Comparison of ENCODE assay signal across 28 cellular contexts in the genomic region with DNA sequence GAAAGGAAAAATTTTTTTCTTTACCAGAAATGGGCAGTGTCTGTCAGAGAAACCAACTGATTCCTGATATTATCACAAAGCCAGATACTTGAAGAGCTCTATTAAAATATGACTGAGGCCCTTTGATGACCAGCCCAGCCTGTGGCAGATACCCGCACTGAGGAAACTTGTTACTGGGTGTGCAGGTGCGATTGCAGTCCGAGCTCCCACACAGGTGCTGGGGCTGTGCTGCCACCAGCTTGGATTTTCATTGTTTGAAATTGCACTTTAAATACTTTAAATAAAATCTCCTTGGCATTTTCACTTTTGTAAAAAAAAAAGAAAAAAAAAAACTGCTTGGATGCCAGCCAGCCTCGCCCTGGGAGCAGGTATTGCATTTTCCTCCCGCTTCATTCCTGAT. TPM values are rescaled to one million over a fixed set of nuclear protein-coding genes. Genes with fewer than 3 reads are reported as not detected.
DNase-seq lines count a peak whose midpoint lies in the region; ATAC-seq, FAIRE-seq and TF ChIP-seq lines count a peak whose summit lies in the region.
"Had no signal": no experiment of that assay in that cellular context is flagged by ENCODE, and none has a peak within 500 bp of the region (broad histone marks: within the 10 kb centered on the region; RNA-seq: fewer than 3 reads in every experiment).

No MANE protein-coding gene starts in this region.

- BruUV-seq in HepG2 (replicated peaks; lab: Mats Ljungman, UMichigan): no TSS peak

- POLR2A ChIA-PET in HepG2 (lab: Yijun Ruan, JAX): interaction anchor here (4.0 to 8.8 kb wide), 2 partner anchors 12 to 41 kb away, joined by 58 to 145 read pairs; no protein-coding TSS in a partner anchor

- no peak overlapping the region for H3K18ac ChIP-seq in mesendoderm (ENCODE audit: low read length)

- H3K36me3 ChIP-seq in pancreas (peaks cover 0 to 14% (median 0%) of the 10 kb centered on the region in 3 donors), mesendoderm (ENCODE audit: control insufficient read depth, insufficient read depth, low read length) (no peaks in the 10 kb centered on the region), HepG2 (replicated peaks in 1 of 2; ENCODE audit: control insufficient read depth in 1 of 2, insufficient read depth in 2 of 2, low read length in 2 of 2) (no peaks in the 10 kb centered on the region)

- no peaks in the 10 kb centered on the region for H4K20me1 ChIP-seq in HepG2 (ENCODE audit: insufficient read depth, low read length)

- no peak overlapping the region for H3K4ac ChIP-seq in mesendoderm (ENCODE audit: low read depth, low read length)

- CTCF ChIA-PET in HepG2 (lab: Yijun Ruan, JAX; ENCODE audit: low intra/inter-chr PET ratio, low total read pairs): no interaction called here

- in situ Hi-C loops in HepG2 (cut with HindIII; ENCODE audit: extremely low pct_ligation_motif_present, low pct_unique_long_range_greater_than_20kb): no loop called here

- peaks cover 61 to 64% (median 62%) of the 10 kb centered on the region in 3 donors for H3K4me1 ChIP-seq in pancreas
- no peaks in the 10 kb centered on the region for H3K4me1 ChIP-seq in mesendoderm (ENCODE audit: control insufficient read depth, low read depth, low read length)
- peaks cover 76% of the 10 kb centered on the region for H3K4me1 ChIP-seq in HepG2 (ENCODE audit: insufficient read depth, low read length)

- H3K9ac ChIP-seq in mesendoderm (ENCODE audit: low read length) (no peak overlapping the region), HepG2 (ENCODE audit: insufficient read depth, low read depth, low read length) (no peak overlapping the region)

- TF ChIP-seq EP300 in HepG2 (IDR thresholded peaks at IDR 0.05; ENCODE audit: low read depth in 2 of 2, low read length in 2 of 2): no peak
- TF ChIP-seq EP300 in HepG2 (CRISPR knock-in tag; IDR thresholded peaks at IDR 0.05; ENCODE audit: borderline replicate concordance): no peak

- H3K4me3 ChIP-seq in pancreas (no peak overlapping the region), mesendoderm (ENCODE audit: low read length) (no peak overlapping the region), dorsolateral prefrontal cortex (no peak overlapping the region), HepG2 (replicated peaks in 1 of 3; ENCODE audit: insufficient read depth in 1 of 3, low read depth in 2 of 3, low read length in 3 of 3) (no peak overlapping the region)
- H3K4me3 ChIP-seq: lung had no signal

- no peak for FAIRE-seq in pancreas (lab: Jason Lieb, UNC)
- no peak for FAIRE-seq in HepG2 (lab: Jason Lieb, UNC)
- FAIRE-seq: urothelium cell line had no signal

- H3K27me3 ChIP-seq in pancreas (no peaks in the 10 kb centered on the region), mesendoderm (ENCODE audit: insufficient read depth, low read length, poor library complexity) (no peaks in the 10 kb centered on the region), dorsolateral prefrontal cortex (no peaks in the 10 kb centered on the region), HepG2 (ENCODE audit: control insufficient read depth in 1 of 2, insufficient read depth in 2 of 2, low read length in 2 of 2) (no peaks in the 10 kb centered on the region)

- H3K79me2 ChIP-seq in mesendoderm (ENCODE audit: control insufficient read depth, insufficient read depth, low read length): no peaks in the 10 kb centered on the region
- no peaks in the 10 kb centered on the region for H3K79me2 ChIP-seq in HepG2 (ENCODE audit: insufficient read depth, low read length)

- DNase-seq in NCI-H526 (lab: John Stamatoyannopoulos, UW) (peak; percentile 52 to 77), epithelial cell of prostate (ENCODE audit: low read depth, low spot score) (no peak), pancreas (peak in 4 of 6 donors; percentile 55 to 67 (median 58)), NCI-H510A (lab: John Stamatoyannopoulos, UW) (no peak), mesendoderm (no peak), dorsolateral prefrontal cortex (no peak), HepG2 (ENCODE audit: low spot score) (no peak)
- DNase-seq: activated CD8-positive, alpha-beta T cell treated with anti-CD3 and anti-CD28 coated beads, Interleukin-2, amount 10 ng/mL, durations not matched to agents 7 days and 5 days; activated naive CD4-positive, alpha-beta T cell treated with anti-CD3 and anti-CD28 coated beads for 36 hours; activated T-cell treated with anti-CD3 and anti-CD28 coated beads, Interleukin-2, amount 50 U/mL, for 24 hours; CD4-positive, alpha-beta memory T cell; effector CD8-positive, alpha-beta T cell; head of caudate nucleus; HFFc6; Karpas-422; natural killer cell; NCI-H1417; NCI-H2171 treated with DMSO at 0.1 percent for 48 hours; NCI-H82; OCI-M1; stimulated activated CD4-positive, alpha-beta T cell treated with anti-CD3 and anti-CD28 coated beads, Interleukin-2, amount 100 ng/mL, for 48 hours; T1000 had no signal

- no peak for TF ChIP-seq RAD21 in HepG2 (CRISPR knock-in tag; IDR thresholded peaks at IDR 0.05)

- H3K9me3 ChIP-seq in pancreas: no peaks in the 10 kb centered on the region
- no peaks in the 10 kb centered on the region for H3K9me3 ChIP-seq in HepG2 (ENCODE audit: low read length)

- H3K23ac ChIP-seq in mesendoderm (ENCODE audit: low read length): no peak overlapping the region

- H3K4me2 ChIP-seq in mesendoderm (ENCODE audit: low read length): no peak overlapping the region
- no peak overlapping the region for H3K4me2 ChIP-seq in HepG2 (ENCODE audit: low read depth, low read length)

- H4K5ac ChIP-seq in mesendoderm (ENCODE audit: low read length): no peak overlapping the region

- H2BK120ac ChIP-seq in mesendoderm (ENCODE audit: low read depth, low read length): no peak overlapping the region

- H3K56ac ChIP-seq in mesendoderm (ENCODE audit: low read length): no peak overlapping the region

- WGBS in pancreas, 2 donors: 10 to 16% methylated on average over 5 of the region's 5 CpGs
- WGBS in mesendoderm (ENCODE audit: extremely low coverage, insufficient coverage, low lambda C conversion rate): no CpG with 5 or more reads among the region's 5 CpGs
- 95% methylated on average over 5 of the region's 5 CpGs for WGBS in HepG2 (ENCODE audit: low lambda C conversion rate)

- H2AK5ac ChIP-seq in mesendoderm (ENCODE audit: low read length): no peak overlapping the region

- H2AFZ ChIP-seq in HepG2 (ENCODE audit: low read length): no peak overlapping the region

- TF ChIP-seq POLR2A in HepG2 (IDR thresholded peaks at IDR 0.05; ENCODE audit: insufficient read depth in 1 of 2, low read depth in 2 of 2, low read length in 2 of 2): no peak

- ATAC-seq in pancreas (peak; percentile 50 to 69 (median 65)), HepG2 (no peak)
- ATAC-seq: activated CD8-positive, alpha-beta T cell treated with anti-CD3 and anti-CD28 coated beads, Interleukin-2, amount 10 ng/mL, durations not matched to agents 7 days and 5 days; natural killer cell had no signal

- no peak overlapping the region for H2BK15ac ChIP-seq in mesendoderm (replicated peaks; ENCODE audit: low read depth)

- H3K27ac ChIP-seq in C4-2B: peak overlapping the region; percentile 100
- H3K27ac ChIP-seq in epithelial cell of prostate: peak overlapping the region; percentile 99
- peak overlapping the region; percentile 30 to 92 (median 68) for H3K27ac ChIP-seq in pancreas
- H3K27ac ChIP-seq in mesendoderm (ENCODE audit: low read depth, low read length): no peak overlapping the region
- H3K27ac ChIP-seq in dorsolateral prefrontal cortex: peak overlapping the region in 3 of 59 donors; percentile 8 to 34 (median 22)
- no peak overlapping the region for H3K27ac ChIP-seq in HepG2 (ENCODE audit: extremely low read length, insufficient read depth, low read length)

- no peak overlapping the region for H4K8ac ChIP-seq in mesendoderm (ENCODE audit: low read depth, low read length)

- no peak overlapping the region for H2BK5ac ChIP-seq in mesendoderm (ENCODE audit: low read length)

- H3K79me1 ChIP-seq in mesendoderm (ENCODE audit: low read length): no peaks in the 10 kb centered on the region

- intact Hi-C loops in pancreas (cut with DNase I) (no loop called here), dorsolateral prefrontal cortex (cut with DNase I) (no loop called here), HepG2 (cut with micrococcal nuclease; ENCODE audit: unreplicated experiment) (loop anchor here (2.0 kb wide), 1 partner anchor 41 kb away; no protein-coding TSS in a partner anchor)

- TF ChIP-seq CTCF in C4-2B (conservative IDR thresholded peaks at IDR 0.05) (no peak), pancreas (IDR thresholded peaks at IDR 0.05) (no peak), dorsolateral prefrontal cortex (IDR thresholded peaks at IDR 0.05 in 54 of 56, conservative IDR thresholded peaks at IDR 0.05 in 2 of 56; ENCODE audit: low read depth in 1 of 56, partially characterized antibody in 56 of 56) (no peak), HepG2 (CRISPR knock-in tag; IDR thresholded peaks at IDR 0.05) (no peak)

RNA-seq across cellular contexts. Expression of a gene that starts 21.1 kb away (rescaled TPM):
- total RNA-seq in pancreas (10 to 100 TPM; 22.4 to 58.2 (median 33.5) TPM), dorsolateral prefrontal cortex (1 to 10 TPM in 85 of 120 experiments, under 1 TPM in 35; 0.17 to 4.8 (median 1.4) TPM), HepG2 (2016; rRNA removed; fragmentation: Illumina TruSeq; extraction: Trizol) (0.24 and 0.46 TPM in 2 replicates)
- polyA plus RNA-seq in pancreas (10 to 100 TPM in 1 of 2 donors, 1 to 10 TPM in 1; 7.7 to 14.1 TPM), HepG2 (2011; rRNA removed) (0.04 TPM in 1 of 2 replicates, not detected in the other)
- 0.06 TPM for polyA plus RNA-seq in mesendoderm (2013, experiment 1 of 2)
- polyA plus RNA-seq in mesendoderm (2013, experiment 2 of 2): not detected
- total RNA-seq in HepG2 (2016; cell fraction: cytosol; rRNA removed; fragmentation: Illumina TruSeq; extraction: Trizol; ENCODE audit: low read depth): not detected in 2 replicates
- 0.19 and 0.65 TPM in 2 replicates for total RNA-seq in HepG2 (2016; cell fraction: insoluble cytoplasmic fraction; rRNA removed; fragmentation: Illumina TruSeq; extraction: Trizol)
- total RNA-seq in HepG2 (2016; cell fraction: membrane; rRNA removed; fragmentation: Illumina TruSeq; extraction: Trizol): 0.09 and 0.24 TPM in 2 replicates
- 0.22 and 0.28 TPM in 2 replicates for total RNA-seq in HepG2 (2016; cell fraction: nucleus; rRNA removed; fragmentation: Illumina TruSeq; extraction: Trizol)
- 0.08 TPM in 1 of 2 replicates, not detected in the other for polyA plus RNA-seq in HepG2 (2011; cell fraction: cytosol; rRNA removed)
- polyA plus RNA-seq in HepG2 (2011; cell fraction: nucleus; rRNA removed): 0.07 TPM in 1 of 2 replicates, not detected in the other
- polyA plus RNA-seq in HepG2 (2012): not detected in 2 replicates
- 0.06 and 0.17 TPM in 2 replicates for polyA plus RNA-seq in HepG2 (2016; cell fraction: cytosol; fragmentation: Illumina TruSeq; extraction: Trizol; ENCODE audit: low read depth)
- 0.13 and 0.40 TPM in 2 replicates for polyA plus RNA-seq in HepG2 (2016; cell fraction: insoluble cytoplasmic fraction; fragmentation: Illumina TruSeq; extraction: Trizol; ENCODE audit: low read depth)
- 0.13 TPM in 1 of 2 replicates, not detected in the other for polyA plus RNA-seq in HepG2 (2016; cell fraction: membrane; fragmentation: Illumina TruSeq; extraction: Trizol; ENCODE audit: low read depth)
- polyA plus RNA-seq in HepG2 (2016; cell fraction: nucleus; fragmentation: Illumina TruSeq; extraction: Trizol; ENCODE audit: insufficient read depth, low read depth): 0.28 and 0.30 TPM in 2 replicates
- 0.06 and 0.65 TPM in 2 replicates for polyA minus RNA-seq in HepG2 (2011; rRNA and poly(A)+ RNA removed; ENCODE audit: low replicate concordance)
- polyA minus RNA-seq in HepG2 (2011; cell fraction: cytosol; rRNA and poly(A)+ RNA removed): not detected in 2 replicates
- 0.25 and 0.39 TPM in 2 replicates for polyA minus RNA-seq in HepG2 (2011; cell fraction: nucleus; rRNA and poly(A)+ RNA removed)
- total RNA-seq: activated CD8-positive, alpha-beta T cell treated with anti-CD3 and anti-CD28 coated beads, Interleukin-2, amount 10 ng/mL, durations not matched to agents 7 days and 5 days; activated naive CD4-positive, alpha-beta T cell treated with anti-CD3 and anti-CD28 coated beads for 36 hours; CD4-positive, alpha-beta memory T cell; fibroblast of lung; natural killer cell; posterior vena cava; skeletal muscle tissue had no signal
- polyA plus RNA-seq: CD4-positive, alpha-beta memory T cell had no signal

Comparison
In these comparisons a context has a peak if more than half of its experiments do, and no peak if none do; other contexts are left out.
1. H3K27ac ChIP-seq: peak in C4-2B (single experiment), epithelial cell of prostate (single experiment) and pancreas (4 of 4); none in mesendoderm (single experiment) and HepG2 (single experiment).
2. DNase-seq: peak in NCI-H526 (2 of 2) and pancreas (4 of 6); none in epithelial cell of prostate (single experiment), NCI-H510A (single experiment), mesendoderm (single experiment), dorsolateral prefrontal cortex (0 of 10) and HepG2 (single experiment).
3. RNA of a gene that starts 21.1 kb away (total RNA-seq): 22.4 to 58.2 TPM in pancreas; 0.17 to 4.8 TPM in dorsolateral prefrontal cortex and 0.09 to 0.65 TPM in HepG2; every median in the first group is over 4 times any median in the second.